12 cellular contexts compared by ENCODE assay signal in genomic region chr11:126102436-126102894, GRCh38. TPM values are rescaled to one million over a fixed set of nuclear protein-coding genes. Genes with fewer than 3 reads are reported as not detected.
DNase-seq lines count a peak whose midpoint lies in the region; ATAC-seq and TF ChIP-seq lines count a peak whose summit lies in the region.
"Had no signal": no experiment of that assay in that cellular context is flagged by ENCODE, and none has a peak within 500 bp of the region (broad histone marks: within the 10 kb centered on the region; RNA-seq: fewer than 3 reads in every experiment).

No MANE protein-coding gene starts in this region.

- H3K9me3 ChIP-seq in esophagus muscularis mucosa, result no peaks in the 10 kb centered on the region
- no peaks in the 10 kb centered on the region for H3K9me3 ChIP-seq in naive thymus-derived CD4-positive, alpha-beta T cell (ENCODE audit: control insufficient read depth in 2 of 3, low read length in 3 of 3)

- no peaks in the 10 kb centered on the region for H3K27me3 ChIP-seq in esophagus muscularis mucosa
- no peaks in the 10 kb centered on the region for H3K27me3 ChIP-seq in naive thymus-derived CD4-positive, alpha-beta T cell (ENCODE audit: control insufficient read depth in 2 of 2, insufficient read depth in 2 of 2, low read length in 2 of 2)

- POLR2A ChIA-PET in naive thymus-derived CD4-positive, alpha-beta T cell (lab: Charles Lee), result interaction anchor here (0.6 kb wide), 1 partner anchor 11 kb away, joined by 3 read pairs; no protein-coding TSS in a partner anchor

- no peak for TF ChIP-seq EP300 in esophagus muscularis mucosa (IDR thresholded peaks at IDR 0.05)

- 29% methylated on average over 6 of the region's 6 CpGs for WGBS in esophagus muscularis mucosa

- peaks cover 13 to 22% (median 16%) of the 10 kb centered on the region in 4 donors for H3K4me1 ChIP-seq in esophagus muscularis mucosa
- H3K4me1 ChIP-seq in naive thymus-derived CD4-positive, alpha-beta T cell (ENCODE audit: control insufficient read depth in 2 of 2, insufficient read depth in 2 of 2, low read length in 2 of 2), result no peaks in the 10 kb centered on the region

- H3K27ac ChIP-seq in esophagus muscularis mucosa (replicated peaks in 1 of 4), result peak overlapping the region; percentile 1 to 55 (median 38)
- no peak overlapping the region for H3K27ac ChIP-seq in naive thymus-derived CD4-positive, alpha-beta T cell (ENCODE audit: low read depth, low read length)
- H3K27ac ChIP-seq: C4-2B had no signal

- no peaks in the 10 kb centered on the region for H3K36me3 ChIP-seq in esophagus muscularis mucosa
- H3K36me3 ChIP-seq in naive thymus-derived CD4-positive, alpha-beta T cell (ENCODE audit: control insufficient read depth in 2 of 3, insufficient read depth in 3 of 3, low read length in 3 of 3), result no peaks in the 10 kb centered on the region

- H3K27ac Mint-ChIP-seq in nephron progenitor cell, result peak overlapping the region; percentile 84
- no peak overlapping the region for H3K27ac Mint-ChIP-seq in naive thymus-derived CD4-positive, alpha-beta T cell
- H3K27ac Mint-ChIP-seq: activated T-helper 1 cell treated with anti-CD3 and anti-CD28 coated beads, Interleukin-12 subunit alpha, Interleukin-12 subunit beta, Interleukin-2, Interleukin-4 antibody, amounts not matched to agents 30 ng/mL and 10 ng/mL and 1 ng/mL, durations not matched to agents 14 hours and 24 hours and 36 hours; effector memory CD8-positive, alpha-beta T cell had no signal

- TF ChIP-seq CTCF in esophagus muscularis mucosa (IDR thresholded peaks at IDR 0.05), result no peak
- TF ChIP-seq CTCF in nephron progenitor cell (IDR thresholded peaks at IDR 0.05), result no peak

- peaks cover 95% of the 10 kb centered on the region for H3K4me1 Mint-ChIP-seq in nephron progenitor cell
- peaks cover 0 to 2% (median 0%) of the 10 kb centered on the region in 7 donors for H3K4me1 Mint-ChIP-seq in naive thymus-derived CD4-positive, alpha-beta T cell

- H3K4me3 Mint-ChIP-seq in nephron progenitor cell, result peak overlapping the region; percentile 28
- H3K4me3 Mint-ChIP-seq in naive thymus-derived CD4-positive, alpha-beta T cell, result no peak overlapping the region
- H3K4me3 Mint-ChIP-seq: activated T-helper 1 cell treated with anti-CD3 and anti-CD28 coated beads, Interleukin-12 subunit alpha, Interleukin-12 subunit beta, Interleukin-2, Interleukin-4 antibody, amounts not matched to agents 30 ng/mL and 10 ng/mL and 1 ng/mL, durations not matched to agents 14 hours and 24 hours and 36 hours; effector memory CD8-positive, alpha-beta T cell had no signal

- H3K36me3 Mint-ChIP-seq in nephron progenitor cell (ENCODE audit: low read depth), result no peaks in the 10 kb centered on the region
- no peaks in the 10 kb centered on the region for H3K36me3 Mint-ChIP-seq in naive thymus-derived CD4-positive, alpha-beta T cell

- no peak for ATAC-seq in GM18505 (IDR thresholded peaks at IDR 0.05; ENCODE audit: unreplicated experiment)
- no peak for ATAC-seq in naive thymus-derived CD4-positive, alpha-beta T cell
- ATAC-seq: effector memory CD8-positive, alpha-beta T cell had no signal

- no peak overlapping the region for H3K4me3 ChIP-seq in esophagus muscularis mucosa
- H3K4me3 ChIP-seq in naive thymus-derived CD4-positive, alpha-beta T cell (ENCODE audit: low read length), result no peak overlapping the region

- TF ChIP-seq POLR2A in esophagus muscularis mucosa (IDR thresholded peaks at IDR 0.05; ENCODE audit: low read depth), result no peak
- TF ChIP-seq POLR2A in GM18505 (IDR thresholded peaks at IDR 0.05; ENCODE audit: borderline replicate concordance, extremely low read depth, insufficient read depth, insufficient read length), result no peak

- peak; percentile 98 for DNase-seq in DMS79 treated with DMSO at 0.1 percent for 48 hours (lab: John Stamatoyannopoulos, UW)
- DNase-seq in NCI-H2029 (lab: John Stamatoyannopoulos, UW), result peak; percentile 72
- no peak for DNase-seq in esophagus muscularis mucosa (ENCODE audit: extremely low spot score)
- no peak for DNase-seq in nephron progenitor cell
- no peak for DNase-seq in SW480 (ENCODE audit: low spot score)
- no peak for DNase-seq in NCI-H526 (lab: John Stamatoyannopoulos, UW)
- no peak for DNase-seq in naive thymus-derived CD4-positive, alpha-beta T cell
- DNase-seq: effector memory CD8-positive, alpha-beta T cell; NCI-H2227 treated with DMSO at 0.1 percent for 48 hours had no signal

- CTCF ChIA-PET in naive thymus-derived CD4-positive, alpha-beta T cell (lab: Charles Lee), result no interaction called here

- H3K9me3 Mint-ChIP-seq in nephron progenitor cell, result no peaks in the 10 kb centered on the region
- H3K9me3 Mint-ChIP-seq in naive thymus-derived CD4-positive, alpha-beta T cell, result no peaks in the 10 kb centered on the region
- H3K9me3 Mint-ChIP-seq: activated T-helper 1 cell treated with anti-CD3 and anti-CD28 coated beads, Interleukin-12 subunit alpha, Interleukin-12 subunit beta, Interleukin-2, Interleukin-4 antibody, amounts not matched to agents 30 ng/mL and 10 ng/mL and 1 ng/mL, durations not matched to agents 14 hours and 24 hours and 36 hours; effector memory CD8-positive, alpha-beta T cell had no signal

- intact Hi-C loops in esophagus muscularis mucosa (cut with DNase I), result no loop called here
- intact Hi-C loops in naive thymus-derived CD4-positive, alpha-beta T cell (cut with micrococcal nuclease), result no loop called here

- H3K27me3 Mint-ChIP-seq in nephron progenitor cell (ENCODE audit: low read depth, poor library complexity), result peaks cover 7% of the 10 kb centered on the region
- peaks cover 0 to 10% (median 0%) of the 10 kb centered on the region in 5 donors for H3K27me3 Mint-ChIP-seq in naive thymus-derived CD4-positive, alpha-beta T cell

RNA-seq across cellular contexts. Expression of gene CDON, which starts 39.8 kb away (rescaled TPM):
- 10 to 100 TPM; 16.6 to 42.7 (median 28.1) TPM for total RNA-seq in esophagus muscularis mucosa
- 1 to 10 TPM; 1.5 to 4.8 (median 2.3) TPM for total RNA-seq in naive thymus-derived CD4-positive, alpha-beta T cell
- under 1 TPM; 0.24 to 0.69 TPM for polyA plus RNA-seq in naive thymus-derived CD4-positive, alpha-beta T cell

Comparison
In these comparisons a context has a peak if more than half of its experiments do, and no peak if none do; other contexts are left out.
1. DNase-seq: peak in DMS79 treated with DMSO at 0.1 percent for 48 hours (single experiment) and NCI-H2029 (single experiment); none in esophagus muscularis mucosa (single experiment), nephron progenitor cell (single experiment), SW480 (single experiment), NCI-H526 (0 of 2) and naive thymus-derived CD4-positive, alpha-beta T cell (0 of 9).